ENCODE assay signal across 2 cellular contexts in genomic region chr18:26920644-26921043, GRCh38.
TF ChIP-seq lines count a peak whose summit lies in the region.

No MANE protein-coding gene starts in this region.

TF ChIP-seq in liver, 16 proteins besides CTCF, POLR2A, EP300 and RAD21:
- TF ChIP-seq, protein P1, sequence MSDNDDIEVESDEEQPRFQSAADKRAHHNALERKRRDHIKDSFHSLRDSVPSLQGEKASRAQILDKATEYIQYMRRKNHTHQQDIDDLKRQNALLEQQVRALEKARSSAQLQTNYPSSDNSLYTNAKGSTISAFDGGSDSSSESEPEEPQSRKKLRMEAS (IDR thresholded peaks at IDR 0.05) = peak; percentile 69
- TF ChIP-seq, protein P2, sequence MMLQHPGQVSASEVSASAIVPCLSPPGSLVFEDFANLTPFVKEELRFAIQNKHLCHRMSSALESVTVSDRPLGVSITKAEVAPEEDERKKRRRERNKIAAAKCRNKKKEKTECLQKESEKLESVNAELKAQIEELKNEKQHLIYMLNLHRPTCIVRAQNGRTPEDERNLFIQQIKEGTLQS (IDR thresholded peaks at IDR 0.05) = no peak
- TF ChIP-seq SP1 (IDR thresholded peaks at IDR 0.05) (no peak), JUND (IDR thresholded peaks at IDR 0.05) (peak in 1 of 2 donors; percentile 24), HNF4A (conservative IDR thresholded peaks at IDR 0.05) (peak; percentile 56 to 74), NR2F2 (IDR thresholded peaks at IDR 0.05) (no peak), RXRA (IDR thresholded peaks at IDR 0.05) (peak; percentile 34 to 63)
TF ChIP-seq in liver: peak in this region for 4.

TF ChIP-seq in HepG2, 621 proteins besides CTCF, POLR2A, EP300 and RAD21:
- TF ChIP-seq TAF15 (IDR thresholded peaks at IDR 0.05; ENCODE audit: low read depth, low read length, poor library complexity, severe bottlenecking) (no peak), BCL6 (CRISPR knock-in tag; IDR thresholded peaks at IDR 0.05) (no peak), PHF5A (CRISPR knock-in tag; IDR thresholded peaks at IDR 0.05; ENCODE audit: low read depth, unreplicated experiment) (no peak), ZNF253 (CRISPR knock-in tag; IDR thresholded peaks at IDR 0.05; ENCODE audit: borderline replicate concordance) (no peak), CREM (IDR thresholded peaks at IDR 0.05) (no peak), CREM (CRISPR knock-in tag; IDR thresholded peaks at IDR 0.05) (no peak), AGO1 (IDR thresholded peaks at IDR 0.05; ENCODE audit: low read depth, low read length, poor library complexity, severe bottlenecking) (no peak), TAF1 (CRISPR knock-in tag; IDR thresholded peaks at IDR 0.05) (no peak), ZNF75D (CRISPR knock-in tag; IDR thresholded peaks at IDR 0.05; ENCODE audit: borderline replicate concordance) (no peak), ZNF773 (CRISPR knock-in tag; IDR thresholded peaks at IDR 0.05; ENCODE audit: borderline replicate concordance) (no peak), NFYB (CRISPR knock-in tag; IDR thresholded peaks at IDR 0.05) (no peak), CHD2 (IDR thresholded peaks at IDR 0.05; ENCODE audit: low read depth, low read length) (no peak), FUBP1 (CRISPR knock-in tag; IDR thresholded peaks at IDR 0.05; ENCODE audit: borderline replicate concordance) (no peak), ATF2 (CRISPR knock-in tag; IDR thresholded peaks at IDR 0.05) (no peak)
- TF ChIP-seq, protein P3, sequence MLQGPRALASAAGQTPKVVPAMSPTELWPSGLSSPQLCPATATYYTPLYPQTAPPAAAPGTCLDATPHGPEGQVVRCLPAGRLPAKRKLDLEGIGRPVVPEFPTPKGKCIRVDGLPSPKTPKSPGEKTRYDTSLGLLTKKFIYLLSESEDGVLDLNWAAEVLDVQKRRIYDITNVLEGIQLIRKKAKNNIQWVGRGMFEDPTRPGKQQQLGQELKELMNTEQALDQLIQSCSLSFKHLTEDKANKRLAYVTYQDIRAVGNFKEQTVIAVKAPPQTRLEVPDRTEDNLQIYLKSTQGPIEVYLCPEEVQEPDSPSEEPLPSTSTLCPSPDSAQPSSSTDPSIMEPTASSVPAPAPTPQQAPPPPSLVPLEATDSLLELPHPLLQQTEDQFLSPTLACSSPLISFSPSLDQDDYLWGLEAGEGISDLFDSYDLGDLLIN (CRISPR knock-in tag; IDR thresholded peaks at IDR 0.05; ENCODE audit: borderline replicate concordance) = no peak
